Comparison of ENCODE assay signal across 25 cellular contexts in genomic region chr2:18049325-18049724, GRCh38.
"Had no signal": no experiment of that assay in that cellular context is flagged by ENCODE, and none has a peak within 500 bp of the region (broad histone marks: within the 10 kb centered on the region; RNA-seq: fewer than 3 reads in every experiment).

No MANE protein-coding gene starts in this region.

- H3K4me1 ChIP-seq: pancreas, prostate gland, testis, thyroid gland had no signal

- H3K27me3 ChIP-seq: heart right ventricle, pancreas, stomach, testis, thyroid gland, upper lobe of right lung had no signal

- H3K4me3 Mint-ChIP-seq: naive thymus-derived CD4-positive, alpha-beta T cell; natural killer cell treated with Interleukin-12 subunit alpha and Interleukin-12 subunit beta and Interleukin-15 and Interleukin-18, amount 100 ng/mL, for 72 hours; stimulated activated naive B cell treated with anti-CD40 and anti-IgM and Interleukin-4, amounts not matched to agents 10 μg/mL and 1 μg/mL and 100 μg/mL, for 72 hours had no signal

- H3K4me3 ChIP-seq: heart right ventricle, hepatocyte, left ventricle myocardium inferior, lung, mucosa of descending colon, pancreas, prostate gland, smooth muscle cell, stomach, testis, thyroid gland, upper lobe of right lung had no signal

- H3K36me3 ChIP-seq: heart right ventricle, left ventricle myocardium inferior, pancreas, prostate gland, stomach, thyroid gland, upper lobe of right lung had no signal

- H3K36me3 Mint-ChIP-seq: naive thymus-derived CD4-positive, alpha-beta T cell; natural killer cell treated with Interleukin-12 subunit alpha and Interleukin-12 subunit beta and Interleukin-15 and Interleukin-18, amount 100 ng/mL, for 72 hours; stimulated activated naive B cell treated with anti-CD40 and anti-IgM and Interleukin-4, amounts not matched to agents 10 μg/mL and 1 μg/mL and 100 μg/mL, for 72 hours had no signal

- H3K9me3 ChIP-seq: heart right ventricle, left ventricle myocardium inferior, mucosa of descending colon, pancreas, prostate gland, stomach, testis, thyroid gland, upper lobe of right lung had no signal

- DNase-seq: heart right ventricle; islet precursor cell; left ventricle myocardium inferior; midbrain; mucosa of descending colon; naive thymus-derived CD4-positive, alpha-beta T cell; nucleus accumbens; retina; right cardiac atrium; stimulated activated CD4-positive, alpha-beta T cell treated with anti-CD3 and anti-CD28 coated beads, Interleukin-1b, Interleukin-23, amount 100 ng/mL, for 48 hours; stimulated activated CD4-positive, alpha-beta T cell treated with anti-CD3 and anti-CD28 coated beads, Interleukin-2, amount 100 ng/mL, for 48 hours; stimulated activated CD4-positive, alpha-beta T cell treated with anti-CD3 and anti-CD28 coated beads, Interleukin-4, amount 100 ng/mL, for 4 hours; stimulated activated CD8-positive, alpha-beta memory T cell treated with anti-CD3 and anti-CD28 coated beads, Interleukin-4, amount 100 ng/mL, for 48 hours; stimulated activated naive B cell treated with anti-CD40 and anti-IgM and Interleukin-4, amounts not matched to agents 10 μg/mL and 1 μg/mL and 100 μg/mL, for 72 hours; stimulated activated naive CD8-positive, alpha-beta T cell treated with anti-CD3 and anti-CD28 coated beads, Interleukin-15, Interleukin-2, amounts not matched to agents 100 U/mL and 50 U/mL, for 24 hours; stomach; testis; thyroid gland; upper lobe of right lung had no signal

- H3K4me1 Mint-ChIP-seq: naive thymus-derived CD4-positive, alpha-beta T cell; stimulated activated naive B cell treated with anti-CD40 and anti-IgM and Interleukin-4, amounts not matched to agents 10 μg/mL and 1 μg/mL and 100 μg/mL, for 72 hours had no signal

- H3K27ac Mint-ChIP-seq: naive thymus-derived CD4-positive, alpha-beta T cell; natural killer cell treated with Interleukin-12 subunit alpha and Interleukin-12 subunit beta and Interleukin-15 and Interleukin-18, amount 100 ng/mL, for 72 hours; stimulated activated naive B cell treated with anti-CD40 and anti-IgM and Interleukin-4, amounts not matched to agents 10 μg/mL and 1 μg/mL and 100 μg/mL, for 72 hours had no signal

- H3K9me3 Mint-ChIP-seq: stimulated activated naive B cell treated with anti-CD40 and anti-IgM and Interleukin-4, amounts not matched to agents 10 μg/mL and 1 μg/mL and 100 μg/mL, for 72 hours had no signal

- H3K27ac ChIP-seq: hepatocyte, pancreas, prostate gland, stomach, testis, thyroid gland, upper lobe of right lung had no signal

- ATAC-seq: heart right ventricle; mucosa of descending colon; naive thymus-derived CD4-positive, alpha-beta T cell; natural killer cell treated with Interleukin-12 subunit alpha and Interleukin-12 subunit beta and Interleukin-15 and Interleukin-18, amount 100 ng/mL, for 72 hours; pancreas; right cardiac atrium; stimulated activated naive B cell treated with anti-CD40 and anti-IgM and Interleukin-4, amounts not matched to agents 10 μg/mL and 1 μg/mL and 100 μg/mL, for 72 hours; stimulated activated naive CD8-positive, alpha-beta T cell treated with anti-CD3 and anti-CD28 coated beads, Interleukin-15, Interleukin-2, amounts not matched to agents 100 U/mL and 50 U/mL, for 24 hours; upper lobe of right lung had no signal
